ENCODE assay signal across 9 cellular contexts in the genomic region with DNA sequence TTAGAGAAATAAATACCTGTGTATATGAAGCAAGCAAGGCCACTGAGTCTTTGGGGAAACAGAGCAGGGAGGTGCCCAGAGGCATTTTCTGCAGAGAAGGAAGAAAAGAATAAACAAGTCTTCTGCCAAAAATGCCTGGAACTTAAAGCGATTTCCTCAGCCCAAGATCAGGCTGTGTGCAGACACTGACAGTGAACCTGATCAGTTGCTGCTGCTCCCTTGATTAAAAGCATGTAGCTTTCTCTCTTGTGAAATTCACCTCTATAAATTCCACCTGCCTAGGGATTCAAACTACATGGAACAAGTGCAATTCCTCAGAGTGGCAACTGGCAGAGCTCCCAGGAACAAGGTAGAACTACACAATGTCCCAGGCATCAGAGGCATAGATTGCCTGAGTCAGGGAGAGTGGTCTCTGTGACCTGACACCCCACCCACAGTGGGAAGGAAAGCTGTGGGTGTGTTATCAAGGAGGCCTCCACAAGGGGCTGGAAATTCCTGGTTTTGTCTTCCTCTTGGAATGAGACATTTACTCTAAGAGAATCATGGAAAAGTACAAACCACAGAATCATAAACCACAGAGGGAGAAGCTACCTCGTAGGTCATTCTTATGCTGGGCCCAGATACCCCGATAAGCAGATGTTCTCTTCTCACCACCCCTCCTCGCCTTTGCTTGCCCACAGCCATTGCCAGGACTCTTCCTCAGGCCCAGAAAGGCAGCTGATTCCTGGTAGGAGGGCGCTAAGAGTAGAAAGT. TPM values are rescaled to one million over a fixed set of nuclear protein-coding genes. Genes with fewer than 3 reads are reported as not detected.
DNase-seq lines count a peak whose midpoint lies in the region; ATAC-seq and TF ChIP-seq lines count a peak whose summit lies in the region.
"Had no signal": no experiment of that assay in that cellular context is flagged by ENCODE, and none has a peak within 500 bp of the region (broad histone marks: within the 10 kb centered on the region; RNA-seq: fewer than 3 reads in every experiment).

No MANE protein-coding gene starts in this region.

- peak overlapping the region; percentile 2 to 39 for H3K9ac ChIP-seq in duodenal mucosa (ENCODE audit: low read depth in 1 of 2, low read length in 2 of 2)

- H3K36me3 ChIP-seq in duodenal mucosa (ENCODE audit: control insufficient read depth in 1 of 2, insufficient read depth in 2 of 2, low read length in 2 of 2), result peaks cover 0 to 3% of the 10 kb centered on the region in 2 donors

- no peak for ATAC-seq in GM21619 (IDR thresholded peaks at IDR 0.05; ENCODE audit: unreplicated experiment)

- H3K9me3 ChIP-seq in AG04450 (ENCODE audit: control insufficient read depth, insufficient read depth, low read length) (no peaks in the 10 kb centered on the region), duodenal mucosa (ENCODE audit: control insufficient read depth in 1 of 2, low read length in 2 of 2) (no peaks in the 10 kb centered on the region)

- DNase-seq in AG04450 (ENCODE audit: low read depth, low spot score) (peak; percentile 89), OCI-M1 (lab: John Stamatoyannopoulos, UW) (peak; percentile 76), nephron progenitor cell (no peak), NCI-H2196 (lab: John Stamatoyannopoulos, UW; ENCODE audit: unreplicated experiment) (no peak), HEK293T (ENCODE audit: extremely low spot score) (no peak), NCI-H510A (lab: John Stamatoyannopoulos, UW) (no peak)
- DNase-seq: NCI-H146 had no signal

- H3K4me1 ChIP-seq in duodenal mucosa (ENCODE audit: control insufficient read depth in 1 of 2, insufficient read depth in 2 of 2, low read length in 2 of 2), result peaks cover 26 to 36% of the 10 kb centered on the region in 2 donors

- H3K9me3 Mint-ChIP-seq in nephron progenitor cell, result peaks cover 21% of the 10 kb centered on the region

- H3K27me3 Mint-ChIP-seq in nephron progenitor cell (ENCODE audit: low read depth, poor library complexity), result peaks cover 4% of the 10 kb centered on the region

- peak overlapping the region; percentile 14 for H3K27ac Mint-ChIP-seq in nephron progenitor cell

- H3K4me3 ChIP-seq in AG04450 (ENCODE audit: low read depth, low read length) (peak overlapping the region; percentile 33), duodenal mucosa (ENCODE audit: low read depth in 1 of 2, low read length in 2 of 2) (no peak overlapping the region)

- peak; percentile 41 for TF ChIP-seq CTCF in AG04450 (IDR thresholded peaks at IDR 0.05; ENCODE audit: low read depth, low read length)
- no peak for TF ChIP-seq CTCF in nephron progenitor cell (IDR thresholded peaks at IDR 0.05)

- H3K27me3 ChIP-seq in AG04450 (ENCODE audit: control insufficient read depth, insufficient read depth, low read length) (no peaks in the 10 kb centered on the region), duodenal mucosa (ENCODE audit: control insufficient read depth in 1 of 2, insufficient read depth in 2 of 2, low read length in 2 of 2) (no peaks in the 10 kb centered on the region)

- H3K27ac ChIP-seq in AG04450 (ENCODE audit: low read depth, low read length) (peak overlapping the region; percentile 100), duodenal mucosa (ENCODE audit: low read depth, low read length) (peak overlapping the region; percentile 10)

- H3K4me1 Mint-ChIP-seq in nephron progenitor cell, result peaks cover 50% of the 10 kb centered on the region

- POLR2A ChIA-PET in AG04450 (lab: Yijun Ruan, JAX) (interaction anchor here (0.9 to 5.4 kb wide), 11 partner anchors 9 to 88 kb away, joined by 3 to 66 read pairs (median 6); no protein-coding TSS in a partner anchor), HEK293T (lab: Yijun Ruan, JAX) (interaction anchor here (0.7 kb wide), 2 partner anchors 55 to 76 kb away, joined by 3 read pairs; no protein-coding TSS in a partner anchor)

- peaks cover 21% of the 10 kb centered on the region for H3K36me3 Mint-ChIP-seq in nephron progenitor cell (ENCODE audit: low read depth)

- H3K4me3 Mint-ChIP-seq in nephron progenitor cell, result no peak overlapping the region

- CTCF ChIA-PET in AG04450 (lab: Charles Lee), result interaction anchor here (0.5 to 1.4 kb wide), 4 partner anchors 75 to 178 kb away, joined by 3 to 7 read pairs (median 6); a partner anchor contains a TSS
- CTCF ChIA-PET in HEK293T (lab: Yijun Ruan, JAX), result interaction anchor here (0.6 kb wide), 1 partner anchor 59 kb away, joined by 3 read pairs; no protein-coding TSS in a partner anchor

TF ChIP-seq in HEK293T, 16 proteins besides CTCF, POLR2A, EP300 and RAD21:
- TF ChIP-seq ARNT (IDR thresholded peaks at IDR 0.05) (no peak), SP1 (IDR thresholded peaks at IDR 0.05) (no peak)

RNA-seq across cellular contexts. Expression of a gene that starts 1.8 kb away (rescaled TPM):
- 85.1 and 97.1 TPM in 2 replicates for polyA plus RNA-seq in AG04450 (2011; rRNA removed)
- polyA minus RNA-seq in AG04450 (2011; rRNA and poly(A)+ RNA removed), result 176 and 193 TPM in 2 replicates

Comparison
In these comparisons a context has a peak if more than half of its experiments do, and no peak if none do; other contexts are left out.
1. DNase-seq: peak in AG04450 (single experiment) and OCI-M1 (single experiment); none in nephron progenitor cell (single experiment), NCI-H2196 (single experiment), HEK293T (single experiment) and NCI-H510A (single experiment).